28 cellular contexts compared by ENCODE assay signal in genomic region chr10:89357955-89358354, GRCh38.
"Had no signal": no experiment of that assay in that cellular context is flagged by ENCODE, and none has a peak within 500 bp of the region (broad histone marks: within the 10 kb centered on the region; RNA-seq: fewer than 3 reads in every experiment).

No MANE protein-coding gene starts in this region.

- H3K4me3 ChIP-seq: PC-9 had no signal

- DNase-seq: activated B cell treated with CpG ODN at 0.5 μM for 24 hours; activated CD4-positive, alpha-beta T cell treated with anti-CD3 and anti-CD28 coated beads for 48 hours; activated CD4-positive, alpha-beta T cell treated with anti-CD3 and anti-CD28 coated beads, Interleukin-2, amount 50 U/mL, for 4 hours; activated CD4-positive, CD25-positive, alpha-beta regulatory T cell treated with anti-CD3 and anti-CD28 coated beads, Interleukin-2, amount 50 U/mL, for 72 hours; activated CD8-positive, alpha-beta T cell treated with anti-CD3 and anti-CD28 coated beads for 36 hours; activated effector memory CD4-positive, alpha-beta T cell treated with anti-CD3 and anti-CD28 coated beads, Interleukin-2, amount 50 U/mL, for 16 hours; activated naive CD4-positive, alpha-beta T cell; activated naive CD4-positive, alpha-beta T cell treated with anti-CD3 and anti-CD28 coated beads, Interleukin-2, amount 50 U/mL, for 16 hours; activated naive CD8-positive, alpha-beta T cell treated with anti-CD3 and anti-CD28 coated beads for 36 hours; activated T-cell treated with anti-CD3 and anti-CD28 coated beads, Interleukin-2, amount 50 U/mL, for 1 hour; activated T-cell treated with anti-CD3 and anti-CD28 coated beads, Interleukin-2, amount 50 U/mL, for 72 hours; amniotic stem cell; aorta; brain microvascular endothelial cell; central memory CD4-positive, alpha-beta T cell; NCI-H1048; NCI-H1105 treated with DMSO at 0.1 percent for 48 hours; NCI-H1436; NCI-H1694; NCI-H1930; NCI-H345; NCI-H524 treated with DMSO at 0.1 percent for 48 hours; NK-92 treated with Interleukin-12 subunit alpha and Interleukin-12 subunit beta, amount 100 ng/mL, for 24 hours; PC-9; Right ventricle myocardium superior; T-helper 1 cell; T-helper 2 cell; T-helper 9 cell had no signal
